In the genomic region with DNA sequence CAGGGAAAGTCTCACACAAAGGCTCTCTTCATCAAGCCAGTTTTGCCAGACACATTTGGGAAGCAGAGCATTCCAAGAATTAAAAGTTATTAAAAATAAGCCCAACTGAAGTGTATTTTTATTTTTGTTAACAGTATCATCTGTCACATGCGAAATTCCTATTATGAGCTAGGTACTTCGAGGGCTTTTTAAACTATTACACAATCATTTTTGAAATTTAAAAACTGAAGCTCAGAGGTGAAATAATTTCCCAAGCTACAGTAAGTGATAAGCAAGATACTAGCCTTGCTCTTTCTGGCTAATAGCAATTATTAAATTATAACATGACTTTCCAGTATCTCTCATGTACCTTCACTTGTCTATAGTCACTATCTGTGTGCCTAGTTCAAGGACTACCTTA, we compare ENCODE assay signal across 2 cellular contexts.
TF ChIP-seq lines count a peak whose summit lies in the region.

No MANE protein-coding gene starts in this region.

TF ChIP-seq in IMR-90, 13 proteins besides CTCF, POLR2A, EP300 and RAD21:
- TF ChIP-seq, protein P1, sequence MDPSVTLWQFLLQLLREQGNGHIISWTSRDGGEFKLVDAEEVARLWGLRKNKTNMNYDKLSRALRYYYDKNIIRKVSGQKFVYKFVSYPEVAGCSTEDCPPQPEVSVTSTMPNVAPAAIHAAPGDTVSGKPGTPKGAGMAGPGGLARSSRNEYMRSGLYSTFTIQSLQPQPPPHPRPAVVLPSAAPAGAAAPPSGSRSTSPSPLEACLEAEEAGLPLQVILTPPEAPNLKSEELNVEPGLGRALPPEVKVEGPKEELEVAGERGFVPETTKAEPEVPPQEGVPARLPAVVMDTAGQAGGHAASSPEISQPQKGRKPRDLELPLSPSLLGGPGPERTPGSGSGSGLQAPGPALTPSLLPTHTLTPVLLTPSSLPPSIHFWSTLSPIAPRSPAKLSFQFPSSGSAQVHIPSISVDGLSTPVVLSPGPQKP (IDR thresholded peaks at IDR 0.05; ENCODE audit: borderline replicate concordance, low read depth, low read length): no peak
- TF ChIP-seq CEBPB (IDR thresholded peaks at IDR 0.05; ENCODE audit: low read depth, low read length) (peak; percentile 67), CHD1 (IDR thresholded peaks at IDR 0.05; ENCODE audit: low read depth, low read length) (no peak), MAFK (IDR thresholded peaks at IDR 0.05; ENCODE audit: low read depth, low read length) (no peak), MXI1 (IDR thresholded peaks at IDR 0.05; ENCODE audit: borderline replicate concordance, low read depth, low read length) (no peak), SMC3 (IDR thresholded peaks at IDR 0.05; ENCODE audit: low read depth, low read length) (no peak)

TF ChIP-seq in K562, 482 proteins besides CTCF, POLR2A, EP300 and RAD21:
- no peak for TF ChIP-seq ETV1 (tag; conservative IDR thresholded peaks at IDR 0.05; ENCODE audit: low read depth)
- TF ChIP-seq CEBPG (CRISPR knock-in tag; IDR thresholded peaks at IDR 0.05): no peak
- peak; percentile 63 to 81 for TF ChIP-seq CEBPG (tag; conservative IDR thresholded peaks at IDR 0.05 in 1 of 2, IDR thresholded peaks at IDR 0.05 in 1 of 2)
- peak; percentile 80 for TF ChIP-seq CEBPB (tag; IDR thresholded peaks at IDR 0.05)
TF ChIP-seq in K562: peak in this region for 2.
